In genomic region chr2:169513926-169514325, GRCh38 we compare ENCODE assay signal across 18 cellular contexts. TPM values are rescaled to one million over a fixed set of nuclear protein-coding genes. Genes with fewer than 3 reads are reported as not detected.
DNase-seq lines count a peak whose midpoint lies in the region; ATAC-seq and TF ChIP-seq lines count a peak whose summit lies in the region.
"Had no signal": no experiment of that assay in that cellular context is flagged by ENCODE, and none has a peak within 500 bp of the region (broad histone marks: within the 10 kb centered on the region; RNA-seq: fewer than 3 reads in every experiment).

No MANE protein-coding gene starts in this region.

- no peaks in the 10 kb centered on the region for H3K27me3 ChIP-seq in left ventricle myocardium inferior (ENCODE audit: low read depth)
- H3K27me3 ChIP-seq: BE2C had no signal

- in situ Hi-C loops in astrocyte of the spinal cord (cut with HindIII; ENCODE audit: low sequenced_read_pairs): no loop called here

- H3K4me1 ChIP-seq in left ventricle myocardium inferior: peaks cover 29% of the 10 kb centered on the region
- H3K4me1 ChIP-seq: BE2C had no signal

- no peaks in the 10 kb centered on the region for H3K9me3 Mint-ChIP-seq in osteocyte (ENCODE audit: unreplicated experiment)
- H3K9me3 Mint-ChIP-seq: CD8-positive, alpha-beta T cell had no signal

- TF ChIP-seq CTCF in astrocyte of the spinal cord (IDR thresholded peaks at IDR 0.05; ENCODE audit: low read depth, low read length) (no peak), left ventricle myocardium inferior (IDR thresholded peaks at IDR 0.05; ENCODE audit: borderline replicate concordance) (no peak), osteocyte (IDR thresholded peaks at IDR 0.05) (no peak)

- no peaks in the 10 kb centered on the region for H3K27me3 Mint-ChIP-seq in osteocyte (ENCODE audit: unreplicated experiment)

- no peak for TF ChIP-seq POLR2A in erythroblast (IDR thresholded peaks at IDR 0.05; ENCODE audit: low read length)

- no peaks in the 10 kb centered on the region for H3K9me3 ChIP-seq in left ventricle myocardium inferior (replicated peaks)
- H3K9me3 ChIP-seq: BE2C had no signal

- no peak overlapping the region for H3K4me3 Mint-ChIP-seq in osteocyte (ENCODE audit: unreplicated experiment)
- H3K4me3 Mint-ChIP-seq: CD8-positive, alpha-beta T cell had no signal

- ATAC-seq in HG02759 (IDR thresholded peaks at IDR 0.05; ENCODE audit: unreplicated experiment): no peak
- ATAC-seq: CD8-positive, alpha-beta T cell; PC-3; SK-N-SH treated with all-trans-retinoic acid at 6 μM for 48 hours had no signal

- H3K36me3 Mint-ChIP-seq in osteocyte (ENCODE audit: unreplicated experiment): no peaks in the 10 kb centered on the region
- H3K36me3 Mint-ChIP-seq: CD8-positive, alpha-beta T cell had no signal

- H3K4me1 Mint-ChIP-seq in osteocyte (ENCODE audit: unreplicated experiment): peaks cover 38% of the 10 kb centered on the region

- intact Hi-C loops in left ventricle myocardium inferior (cut with micrococcal nuclease): loop anchor here (10.0 kb wide), 1 partner anchor 411 kb away; no protein-coding TSS in a partner anchor

- peak overlapping the region; percentile 38 for H3K27ac Mint-ChIP-seq in osteocyte (ENCODE audit: unreplicated experiment)
- H3K27ac Mint-ChIP-seq: CD8-positive, alpha-beta T cell had no signal

- peaks cover 10% of the 10 kb centered on the region for H3K36me3 ChIP-seq in left ventricle myocardium inferior
- H3K36me3 ChIP-seq: BE2C had no signal

- DNase-seq in HuH-7.5 (ENCODE audit: low spot score) (peak; percentile 63), astrocyte of the spinal cord (ENCODE audit: low read depth, low spot score) (peak; percentile 3), left ventricle myocardium inferior (no peak), osteocyte (ENCODE audit: extremely low spot score, unreplicated experiment) (no peak), erythroblast (lab: John Stamatoyannopoulos, UW) (no peak), NCI-H345 (lab: John Stamatoyannopoulos, UW) (no peak)
- DNase-seq in stimulated activated CD4-positive, alpha-beta T cell treated with anti-CD3 and anti-CD28 coated beads, Interleukin-15, amount 100 ng/mL, for 24 hours: no peak
- DNase-seq: BE2C; CD8-positive, alpha-beta T cell; GF-D8; GM23248; Karpas-422; NCI-H2029 treated with DMSO at 0.1 percent for 48 hours; NCI-H524; NK-92 treated with Interleukin-12 subunit alpha and Interleukin-12 subunit beta, amount 100 ng/mL, for 24 hours; PC-3 had no signal

- H3K4me3 ChIP-seq in astrocyte of the spinal cord (ENCODE audit: low read depth, low read length) (no peak overlapping the region), left ventricle myocardium inferior (peak overlapping the region; percentile 61)
- H3K4me3 ChIP-seq: GM23248 had no signal

- peak overlapping the region; percentile 67 for H3K27ac ChIP-seq in left ventricle myocardium inferior (replicated peaks)
- H3K27ac ChIP-seq: GM23248 had no signal

RNA-seq across cellular contexts. Expression of gene KLHL41, which starts 4.4 kb away (rescaled TPM):
- total RNA-seq in left ventricle myocardium inferior (163 TPM), osteocyte (0.89 and 1.5 TPM in 2 replicates)
- total RNA-seq: CD8-positive, alpha-beta T cell had no signal

RNA-seq across cellular contexts. Expression of gene BBS5, which starts 34.6 kb away (rescaled TPM):
- 8.4 TPM for total RNA-seq in left ventricle myocardium inferior
- total RNA-seq in osteocyte: 11.1 and 11.6 TPM in 2 replicates

RNA-seq across cellular contexts. Expression of gene FASTKD1, which starts 59.7 kb away (rescaled TPM):
- total RNA-seq in left ventricle myocardium inferior (121 TPM), osteocyte (12.3 and 15.6 TPM in 2 replicates)

Comparison
In these comparisons a context has a peak if more than half of its experiments do, and no peak if none do; other contexts are left out.
1. DNase-seq: peak in HuH-7.5 (single experiment) and astrocyte of the spinal cord (single experiment); none in left ventricle myocardium inferior (single experiment), osteocyte (single experiment), erythroblast (0 of 2), NCI-H345 (single experiment) and stimulated activated CD4-positive, alpha-beta T cell treated with anti-CD3 and anti-CD28 coated beads, Interleukin-15, amount 100 ng/mL, for 24 hours (single experiment).
2. RNA of gene KLHL41, which starts 4.4 kb away (total RNA-seq): 163 TPM in left ventricle myocardium inferior (single experiment); 0.89 to 1.5 TPM in osteocyte; every median in the first group is over 10 times any median in the second.